In genomic region chr20:4619144-4619543, GRCh38 we compare ENCODE assay signal across 1 cellular context.
TF ChIP-seq lines count a peak whose summit lies in the region.

No MANE protein-coding gene starts in this region.

TF ChIP-seq in HEK293, 187 proteins besides CTCF, POLR2A, EP300 and RAD21:
- 0 out of 2 replicates have a peak, but pooled peaks have one; percentile 60 for TF ChIP-seq ZNF280D (tag by site-specific recombination; IDR thresholded peaks at IDR 0.05)
- TF ChIP-seq ZNF146 (tag by site-specific recombination; IDR thresholded peaks at IDR 0.05): peak; percentile 66
